Comparison of ENCODE assay signal across 13 cellular contexts in genomic region chr2:230594286-230594840, GRCh38.
"Had no signal": no experiment of that assay in that cellular context is flagged by ENCODE, and none has a peak within 500 bp of the region (broad histone marks: within the 10 kb centered on the region; RNA-seq: fewer than 3 reads in every experiment).

No MANE protein-coding gene starts in this region.

- ATAC-seq: gastroesophageal sphincter, heart right ventricle had no signal

- H3K27ac Mint-ChIP-seq: activated CD4-positive, alpha-beta memory T cell treated with anti-CD3 and anti-CD28 coated beads, Interleukin-2, amount 10 ng/mL, durations not matched to agents 7 days and 5 days had no signal

- H3K4me3 Mint-ChIP-seq: activated CD4-positive, alpha-beta memory T cell treated with anti-CD3 and anti-CD28 coated beads, Interleukin-2, amount 10 ng/mL, durations not matched to agents 7 days and 5 days had no signal

- DNase-seq: activated CD4-positive, alpha-beta memory T cell treated with anti-CD3 and anti-CD28 coated beads, Interleukin-2, amount 10 ng/mL, durations not matched to agents 7 days and 5 days; activated CD4-positive, alpha-beta T cell treated with anti-CD3 and anti-CD28 coated beads for 1 hour; activated CD8-positive, alpha-beta memory T cell treated with anti-CD3 and anti-CD28 coated beads, Interleukin-2, amount 50 U/mL, for 4 hours; activated naive CD4-positive, alpha-beta T cell; erythroblast; heart right ventricle; stimulated activated CD4-positive, alpha-beta T cell treated with anti-CD3 and anti-CD28 coated beads, Interleukin-12 subunit alpha, Interleukin-12 subunit beta, amount 100 ng/mL, for 4 hours; stimulated activated CD4-positive, alpha-beta T cell treated with anti-CD3 and anti-CD28 coated beads, Interleukin-2, amount 100 ng/mL, for 24 hours; stimulated activated naive CD4-positive, alpha-beta T cell; SW 1271; T-helper 9 cell; tibial artery had no signal

- H3K27me3 Mint-ChIP-seq: activated CD4-positive, alpha-beta memory T cell treated with anti-CD3 and anti-CD28 coated beads, Interleukin-2, amount 10 ng/mL, durations not matched to agents 7 days and 5 days had no signal
